In genomic region chr1:207810173-207810572, GRCh38 we compare ENCODE assay signal across 12 cellular contexts. TPM values are rescaled to one million over a fixed set of nuclear protein-coding genes. Genes with fewer than 3 reads are reported as not detected.
DNase-seq lines count a peak whose midpoint lies in the region; ATAC-seq and TF ChIP-seq lines count a peak whose summit lies in the region.
"Had no signal": no experiment of that assay in that cellular context is flagged by ENCODE, and none has a peak within 500 bp of the region (broad histone marks: within the 10 kb centered on the region; RNA-seq: fewer than 3 reads in every experiment).

No MANE protein-coding gene starts in this region.

- no peak overlapping the region for H3K4me3 Mint-ChIP-seq in activated CD8-positive, alpha-beta T cell treated with anti-CD3 and anti-CD28 coated beads for 36 hours
- no peak overlapping the region for H3K4me3 Mint-ChIP-seq in activated CD8-positive, alpha-beta T cell treated with anti-CD3 and anti-CD28 coated beads, Interleukin-2, amount 10 ng/mL, durations not matched to agents 7 days and 5 days
- no peak overlapping the region for H3K4me3 Mint-ChIP-seq in activated naive CD8-positive, alpha-beta T cell treated with anti-CD3 and anti-CD28 coated beads for 36 hours
- no peak overlapping the region for H3K4me3 Mint-ChIP-seq in activated CD4-positive, alpha-beta T cell treated with anti-CD3 and anti-CD28 coated beads, Interleukin-2, amount 10 ng/mL, durations not matched to agents 7 days and 5 days

- no peaks in the 10 kb centered on the region for H3K27me3 ChIP-seq in suprapubic skin

- no peak for DNase-seq in activated CD8-positive, alpha-beta T cell treated with anti-CD3 and anti-CD28 coated beads for 36 hours
- no peak for DNase-seq in activated CD8-positive, alpha-beta T cell treated with anti-CD3 and anti-CD28 coated beads, Interleukin-2, amount 10 ng/mL, durations not matched to agents 7 days and 5 days
- DNase-seq in activated naive CD8-positive, alpha-beta T cell treated with anti-CD3 and anti-CD28 coated beads for 36 hours = no peak
- DNase-seq in foreskin fibroblast (peak; percentile 87 to 90), suprapubic skin (ENCODE audit: low spot score in 2 of 2) (no peak), 8988T (no peak)
- no peak for DNase-seq in activated CD4-positive, alpha-beta T cell treated with anti-CD3 and anti-CD28 coated beads, Interleukin-2, amount 10 ng/mL, durations not matched to agents 7 days and 5 days
- DNase-seq: mesendoderm, NCI-H510A, T-helper 1 cell had no signal

- peaks cover 49% of the 10 kb centered on the region for H3K4me1 Mint-ChIP-seq in activated CD8-positive, alpha-beta T cell treated with anti-CD3 and anti-CD28 coated beads for 36 hours (ENCODE audit: low read depth)
- peaks cover 31% of the 10 kb centered on the region for H3K4me1 Mint-ChIP-seq in activated CD8-positive, alpha-beta T cell treated with anti-CD3 and anti-CD28 coated beads, Interleukin-2, amount 10 ng/mL, durations not matched to agents 7 days and 5 days (ENCODE audit: low read depth)
- peaks cover 62% of the 10 kb centered on the region for H3K4me1 Mint-ChIP-seq in activated naive CD8-positive, alpha-beta T cell treated with anti-CD3 and anti-CD28 coated beads for 36 hours
- H3K4me1 Mint-ChIP-seq in activated CD4-positive, alpha-beta T cell treated with anti-CD3 and anti-CD28 coated beads, Interleukin-2, amount 10 ng/mL, durations not matched to agents 7 days and 5 days = peaks cover 52% of the 10 kb centered on the region

- WGBS in suprapubic skin = 73% methylated on average over 2 of the region's 2 CpGs

- no peak overlapping the region for H3K4me3 ChIP-seq in foreskin fibroblast (ENCODE audit: low read depth in 1 of 2, low read length in 2 of 2)
- H3K4me3 ChIP-seq in suprapubic skin = no peak overlapping the region
- H3K4me3 ChIP-seq: A549 had no signal

- no peak for TF ChIP-seq CTCF in activated CD8-positive, alpha-beta T cell treated with anti-CD3 and anti-CD28 coated beads for 36 hours (IDR thresholded peaks at IDR 0.05)
- TF ChIP-seq CTCF in foreskin fibroblast (IDR thresholded peaks at IDR 0.05; ENCODE audit: low read depth, low read length) (no peak), suprapubic skin (IDR thresholded peaks at IDR 0.05) (no peak)

- H3K9me3 ChIP-seq in suprapubic skin = no peaks in the 10 kb centered on the region
- H3K9me3 ChIP-seq: A549 had no signal

- peaks cover 85% of the 10 kb centered on the region for H3K36me3 ChIP-seq in suprapubic skin

- no peak for ATAC-seq in activated CD8-positive, alpha-beta T cell treated with anti-CD3 and anti-CD28 coated beads for 36 hours
- no peak for ATAC-seq in activated CD8-positive, alpha-beta T cell treated with anti-CD3 and anti-CD28 coated beads, Interleukin-2, amount 10 ng/mL, durations not matched to agents 7 days and 5 days
- no peak for ATAC-seq in HG03378 (IDR thresholded peaks at IDR 0.05; ENCODE audit: unreplicated experiment)
- ATAC-seq: A549 had no signal

- intact Hi-C loops in activated CD8-positive, alpha-beta T cell treated with anti-CD3 and anti-CD28 coated beads for 36 hours (cut with micrococcal nuclease) = no loop called here

- H3K27ac ChIP-seq in suprapubic skin = peak overlapping the region; percentile 7
- H3K27ac ChIP-seq: A549 had no signal

- no peak for TF ChIP-seq POLR2A in suprapubic skin (IDR thresholded peaks at IDR 0.05)

- CTCF ChIA-PET in activated CD8-positive, alpha-beta T cell treated with anti-CD3 and anti-CD28 coated beads for 36 hours (lab: Charles Lee) = interaction anchor here (0.8 to 2.7 kb wide), 7 partner anchors 11 to 153 kb away, joined by 3 to 15 read pairs (median 5); no protein-coding TSS in a partner anchor
- CTCF ChIA-PET in activated CD8-positive, alpha-beta T cell treated with anti-CD3 and anti-CD28 coated beads, Interleukin-2, amount 10 ng/mL, durations not matched to agents 7 days and 5 days (lab: Charles Lee) = interaction anchor here (0.7 to 3.1 kb wide), 7 partner anchors 13 to 154 kb away, joined by 3 to 13 read pairs (median 5); no protein-coding TSS in a partner anchor
- CTCF ChIA-PET in activated CD4-positive, alpha-beta T cell treated with anti-CD3 and anti-CD28 coated beads, Interleukin-2, amount 10 ng/mL, durations not matched to agents 7 days and 5 days (lab: Charles Lee) = interaction anchor here (1.4 to 3.7 kb wide), 3 partner anchors 9 to 13 kb away, joined by 6 to 17 read pairs (median 16); no protein-coding TSS in a partner anchor

- H3K36me3 Mint-ChIP-seq in activated CD8-positive, alpha-beta T cell treated with anti-CD3 and anti-CD28 coated beads for 36 hours (ENCODE audit: low read depth) = peaks cover 29% of the 10 kb centered on the region
- H3K36me3 Mint-ChIP-seq in activated CD8-positive, alpha-beta T cell treated with anti-CD3 and anti-CD28 coated beads, Interleukin-2, amount 10 ng/mL, durations not matched to agents 7 days and 5 days (ENCODE audit: low read depth) = peaks cover 63% of the 10 kb centered on the region
- H3K36me3 Mint-ChIP-seq in activated naive CD8-positive, alpha-beta T cell treated with anti-CD3 and anti-CD28 coated beads for 36 hours = peaks cover 37% of the 10 kb centered on the region
- H3K36me3 Mint-ChIP-seq in activated CD4-positive, alpha-beta T cell treated with anti-CD3 and anti-CD28 coated beads, Interleukin-2, amount 10 ng/mL, durations not matched to agents 7 days and 5 days (ENCODE audit: low read depth) = peaks cover 53% of the 10 kb centered on the region

- peaks cover 94% of the 10 kb centered on the region for H3K4me1 ChIP-seq in suprapubic skin

- H3K27me3 Mint-ChIP-seq in activated CD8-positive, alpha-beta T cell treated with anti-CD3 and anti-CD28 coated beads for 36 hours = no peaks in the 10 kb centered on the region
- H3K27me3 Mint-ChIP-seq in activated CD8-positive, alpha-beta T cell treated with anti-CD3 and anti-CD28 coated beads, Interleukin-2, amount 10 ng/mL, durations not matched to agents 7 days and 5 days (ENCODE audit: low read depth) = no peaks in the 10 kb centered on the region
- H3K27me3 Mint-ChIP-seq in activated naive CD8-positive, alpha-beta T cell treated with anti-CD3 and anti-CD28 coated beads for 36 hours = no peaks in the 10 kb centered on the region
- no peaks in the 10 kb centered on the region for H3K27me3 Mint-ChIP-seq in activated CD4-positive, alpha-beta T cell treated with anti-CD3 and anti-CD28 coated beads, Interleukin-2, amount 10 ng/mL, durations not matched to agents 7 days and 5 days

- H3K9me3 Mint-ChIP-seq in activated CD8-positive, alpha-beta T cell treated with anti-CD3 and anti-CD28 coated beads for 36 hours = no peaks in the 10 kb centered on the region
- H3K9me3 Mint-ChIP-seq in activated CD8-positive, alpha-beta T cell treated with anti-CD3 and anti-CD28 coated beads, Interleukin-2, amount 10 ng/mL, durations not matched to agents 7 days and 5 days (ENCODE audit: insufficient read depth) = no peaks in the 10 kb centered on the region
- no peaks in the 10 kb centered on the region for H3K9me3 Mint-ChIP-seq in activated naive CD8-positive, alpha-beta T cell treated with anti-CD3 and anti-CD28 coated beads for 36 hours
- H3K9me3 Mint-ChIP-seq in activated CD4-positive, alpha-beta T cell treated with anti-CD3 and anti-CD28 coated beads, Interleukin-2, amount 10 ng/mL, durations not matched to agents 7 days and 5 days = no peaks in the 10 kb centered on the region

- TF ChIP-seq EP300 in suprapubic skin (IDR thresholded peaks at IDR 0.05) = no peak

- POLR2A ChIA-PET in activated CD8-positive, alpha-beta T cell treated with anti-CD3 and anti-CD28 coated beads for 36 hours (lab: Charles Lee) = interaction anchor here (1.0 to 1.7 kb wide), 2 partner anchors 13 to 52 kb away, joined by 3 to 7 read pairs; no protein-coding TSS in a partner anchor
- POLR2A ChIA-PET in activated CD8-positive, alpha-beta T cell treated with anti-CD3 and anti-CD28 coated beads, Interleukin-2, amount 10 ng/mL, durations not matched to agents 7 days and 5 days (lab: Charles Lee) = no interaction called here
- POLR2A ChIA-PET in activated CD4-positive, alpha-beta T cell treated with anti-CD3 and anti-CD28 coated beads, Interleukin-2, amount 10 ng/mL, durations not matched to agents 7 days and 5 days (lab: Charles Lee) = no interaction called here

- H3K27ac Mint-ChIP-seq in activated CD8-positive, alpha-beta T cell treated with anti-CD3 and anti-CD28 coated beads for 36 hours = peak overlapping the region; percentile 55
- H3K27ac Mint-ChIP-seq in activated CD8-positive, alpha-beta T cell treated with anti-CD3 and anti-CD28 coated beads, Interleukin-2, amount 10 ng/mL, durations not matched to agents 7 days and 5 days = no peak overlapping the region
- H3K27ac Mint-ChIP-seq in activated naive CD8-positive, alpha-beta T cell treated with anti-CD3 and anti-CD28 coated beads for 36 hours = peak overlapping the region; percentile 58
- H3K27ac Mint-ChIP-seq in activated CD4-positive, alpha-beta T cell treated with anti-CD3 and anti-CD28 coated beads, Interleukin-2, amount 10 ng/mL, durations not matched to agents 7 days and 5 days = no peak overlapping the region

RNA-seq across cellular contexts. Expression of gene CD46, which starts 58.3 kb away (rescaled TPM):
- 10 to 100 TPM; 77.7 to 84.3 TPM for total RNA-seq in activated CD8-positive, alpha-beta T cell treated with anti-CD3 and anti-CD28 coated beads for 36 hours
- 10 to 100 TPM; 94.1 to 98.3 TPM for total RNA-seq in activated CD8-positive, alpha-beta T cell treated with anti-CD3 and anti-CD28 coated beads, Interleukin-2, amount 10 ng/mL, durations not matched to agents 7 days and 5 days
- 10 to 100 TPM; 75.0 to 80.2 TPM for total RNA-seq in activated naive CD8-positive, alpha-beta T cell treated with anti-CD3 and anti-CD28 coated beads for 36 hours
- total RNA-seq in suprapubic skin = 100 to 1,000 TPM in 2 of 4 donors, 10 to 100 TPM in 2; 89.7 to 259 (median 108) TPM
- 100 to 1,000 TPM; 112 to 115 TPM for total RNA-seq in activated CD4-positive, alpha-beta T cell treated with anti-CD3 and anti-CD28 coated beads, Interleukin-2, amount 10 ng/mL, durations not matched to agents 7 days and 5 days

Comparison
In these comparisons a context has a peak if more than half of its experiments do, and no peak if none do; other contexts are left out.
1. H3K27ac Mint-ChIP-seq: peak in activated CD8-positive, alpha-beta T cell treated with anti-CD3 and anti-CD28 coated beads for 36 hours (single experiment) and activated naive CD8-positive, alpha-beta T cell treated with anti-CD3 and anti-CD28 coated beads for 36 hours (single experiment); none in activated CD8-positive, alpha-beta T cell treated with anti-CD3 and anti-CD28 coated beads, Interleukin-2, amount 10 ng/mL, durations not matched to agents 7 days and 5 days (single experiment) and activated CD4-positive, alpha-beta T cell treated with anti-CD3 and anti-CD28 coated beads, Interleukin-2, amount 10 ng/mL, durations not matched to agents 7 days and 5 days (single experiment).
2. DNase-seq: peak in foreskin fibroblast (2 of 2); none in activated CD8-positive, alpha-beta T cell treated with anti-CD3 and anti-CD28 coated beads for 36 hours (single experiment), activated CD8-positive, alpha-beta T cell treated with anti-CD3 and anti-CD28 coated beads, Interleukin-2, amount 10 ng/mL, durations not matched to agents 7 days and 5 days (single experiment), activated naive CD8-positive, alpha-beta T cell treated with anti-CD3 and anti-CD28 coated beads for 36 hours (single experiment), suprapubic skin (0 of 2), 8988T (single experiment) and activated CD4-positive, alpha-beta T cell treated with anti-CD3 and anti-CD28 coated beads, Interleukin-2, amount 10 ng/mL, durations not matched to agents 7 days and 5 days (single experiment).